Comparison of ENCODE assay signal across 8 cellular contexts in the genomic region with DNA sequence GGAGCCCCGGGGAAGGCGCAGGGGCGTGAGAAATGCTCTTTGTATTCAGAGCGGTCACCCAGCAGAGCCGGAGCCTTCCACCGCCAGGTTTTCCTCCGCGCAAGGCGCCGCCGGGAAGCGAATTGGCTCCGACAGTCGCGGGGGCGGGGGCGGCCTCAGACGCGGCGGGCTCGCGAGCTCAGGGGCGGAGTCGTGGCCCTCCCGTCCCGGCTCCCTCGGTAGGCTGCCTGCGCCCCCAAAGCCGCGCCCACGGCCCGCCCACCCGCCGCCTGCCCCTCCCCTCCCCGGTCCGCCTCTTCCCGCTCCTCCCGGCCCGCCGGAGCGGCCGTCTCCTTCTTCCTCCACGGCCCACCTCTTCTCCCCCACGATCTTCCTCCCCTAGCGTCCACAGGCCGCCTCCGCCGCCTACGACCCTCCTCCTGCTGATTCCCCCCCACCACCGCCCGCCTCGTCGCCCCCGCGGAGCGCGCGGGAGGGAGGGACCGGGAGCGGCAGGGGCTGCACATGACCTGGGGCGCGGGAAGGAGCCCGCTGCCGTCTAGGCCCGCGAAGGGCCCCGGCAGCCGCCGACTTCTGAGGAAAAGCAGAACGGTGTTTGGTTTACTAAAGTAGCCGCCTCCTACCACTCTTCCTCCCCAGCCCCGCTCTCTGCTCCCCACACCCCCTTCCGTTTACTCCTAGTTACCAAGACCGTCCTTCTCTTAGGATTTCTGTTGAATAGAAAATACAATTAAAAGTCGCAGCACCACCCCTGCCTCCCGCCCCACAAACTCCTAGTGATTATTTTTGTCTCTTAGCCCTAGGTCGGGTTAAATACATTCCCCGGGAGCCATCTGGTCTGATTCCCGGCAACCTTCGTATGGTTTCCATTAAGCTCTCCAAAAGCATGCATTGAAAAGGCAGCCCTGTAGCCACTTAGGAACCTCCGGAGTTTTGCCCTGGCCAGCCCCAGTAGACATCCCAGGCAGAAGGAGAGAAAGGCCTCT.
DNase-seq lines count a peak whose midpoint lies in the region; ATAC-seq and TF ChIP-seq lines count a peak whose summit lies in the region.

No MANE protein-coding gene starts in this region.

- no peaks in the 10 kb centered on the region for H3K27me3 ChIP-seq in layer of hippocampus (ENCODE audit: control insufficient read depth, insufficient read depth, low read length)

- DNase-seq in AG09319 (ENCODE audit: extremely low read depth, low read depth), result peak; percentile 90
- DNase-seq in NCI-H446 treated with DMSO at 0.1 percent for 48 hours (lab: John Stamatoyannopoulos, UW), result peak; percentile 83
- peak; percentile 90 for DNase-seq in activated CD4-positive, alpha-beta T cell treated with anti-CD3 and anti-CD28 coated beads for 48 hours
- DNase-seq in stimulated activated CD4-positive, alpha-beta T cell treated with anti-CD3 and anti-CD28 coated beads, Interleukin-1b, Interleukin-23, amount 100 ng/mL, for 1 hour (ENCODE audit: low read depth in 2 of 2), result peak; percentile 62 to 63

- H3K27ac ChIP-seq in cingulate gyrus (ENCODE audit: low read depth, low read length) (peak overlapping the region; percentile 93), layer of hippocampus (ENCODE audit: low read depth, low read length) (peak overlapping the region; percentile 95)

- TF ChIP-seq CTCF in AG09319 (IDR thresholded peaks at IDR 0.05; ENCODE audit: low read depth, low read length), result no peak

- ATAC-seq in GM19043 (IDR thresholded peaks at IDR 0.05; ENCODE audit: low read depth, unreplicated experiment) (peak; percentile 85), HG03354 (IDR thresholded peaks at IDR 0.05; ENCODE audit: poor library complexity, severe bottlenecking, unreplicated experiment) (peak; percentile 89)

Comparison
In these comparisons a context has a peak if more than half of its experiments do, and no peak if none do; other contexts are left out.
1. Peak in every context shown above with its lines: DNase-seq, ATAC-seq and H3K27ac ChIP-seq.